ENCODE assay signal across 29 cellular contexts in the genomic region with DNA sequence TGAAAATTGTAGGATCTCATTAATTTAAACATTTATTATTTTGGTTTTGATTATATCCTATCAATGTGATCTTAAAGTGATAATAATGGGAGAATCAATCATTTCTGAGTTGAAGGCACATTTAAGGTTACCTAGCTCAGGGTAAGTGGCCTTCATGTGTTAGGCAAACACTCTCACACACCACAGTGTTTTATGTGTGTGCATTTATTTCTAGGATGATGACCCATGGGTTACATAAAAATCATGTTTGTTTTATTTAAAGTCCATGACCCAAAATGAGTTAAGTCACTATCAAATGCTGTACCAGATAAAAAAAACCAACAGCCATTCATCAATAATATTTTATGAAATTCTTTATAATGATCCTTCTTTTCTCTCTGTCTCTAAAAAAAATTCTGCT.
"Had no signal": no experiment of that assay in that cellular context is flagged by ENCODE, and none has a peak within 500 bp of the region (broad histone marks: within the 10 kb centered on the region; RNA-seq: fewer than 3 reads in every experiment).

No MANE protein-coding gene starts in this region.

- H3K9me3 Mint-ChIP-seq: activated CD4-positive, alpha-beta T cell treated with anti-CD3 and anti-CD28 coated beads, Interleukin-2, amount 10 ng/mL, durations not matched to agents 24 days and 14 days; activated naive CD4-positive, alpha-beta T cell treated with anti-CD3 and anti-CD28 coated beads, Interleukin-2, amount 10 ng/mL, durations not matched to agents 7 days and 5 days; activated naive CD8-positive, alpha-beta T cell treated with anti-CD3 and anti-CD28 coated beads for 36 hours; activated T-helper 17 cell treated with anti-CD3 and anti-CD28 coated beads, Interleukin-2, amount 50 U/mL, for 72 hours had no signal

- ATAC-seq: activated T-helper 17 cell treated with anti-CD3 and anti-CD28 coated beads, Interleukin-2, amount 50 U/mL, for 72 hours; Panc1; T-helper 17 cell had no signal

- H3K27ac ChIP-seq: breast epithelium, RWPE1 had no signal

- H3K4me1 ChIP-seq: breast epithelium had no signal

- H3K4me3 Mint-ChIP-seq: activated B cell treated with CpG ODN at 0.5 μM for 24 hours; activated CD4-positive, alpha-beta T cell treated with anti-CD3 and anti-CD28 coated beads, Interleukin-2, amount 10 ng/mL, durations not matched to agents 24 days and 14 days; activated naive CD4-positive, alpha-beta T cell treated with anti-CD3 and anti-CD28 coated beads, Interleukin-2, amount 10 ng/mL, durations not matched to agents 7 days and 5 days; activated naive CD8-positive, alpha-beta T cell treated with anti-CD3 and anti-CD28 coated beads for 36 hours; activated T-helper 17 cell treated with anti-CD3 and anti-CD28 coated beads, Interleukin-2, amount 50 U/mL, for 72 hours; IgD-negative memory B cell; T-helper 17 cell had no signal

- H3K36me3 Mint-ChIP-seq: activated naive CD4-positive, alpha-beta T cell treated with anti-CD3 and anti-CD28 coated beads, Interleukin-2, amount 10 ng/mL, durations not matched to agents 7 days and 5 days; activated naive CD8-positive, alpha-beta T cell treated with anti-CD3 and anti-CD28 coated beads for 36 hours; IgD-negative memory B cell had no signal

- H3K27me3 Mint-ChIP-seq: activated B cell treated with CpG ODN at 0.5 μM for 24 hours; activated CD4-positive, alpha-beta T cell treated with anti-CD3 and anti-CD28 coated beads, Interleukin-2, amount 10 ng/mL, durations not matched to agents 24 days and 14 days; activated naive CD4-positive, alpha-beta T cell treated with anti-CD3 and anti-CD28 coated beads, Interleukin-2, amount 10 ng/mL, durations not matched to agents 7 days and 5 days; activated naive CD8-positive, alpha-beta T cell treated with anti-CD3 and anti-CD28 coated beads for 36 hours; activated T-helper 17 cell treated with anti-CD3 and anti-CD28 coated beads, Interleukin-2, amount 50 U/mL, for 72 hours; IgD-negative memory B cell; T-helper 17 cell had no signal

- H3K27me3 ChIP-seq: breast epithelium had no signal

- H3K9me3 ChIP-seq: breast epithelium had no signal

- H3K27ac Mint-ChIP-seq: activated B cell treated with CpG ODN at 0.5 μM for 24 hours; activated CD4-positive, alpha-beta T cell treated with anti-CD3 and anti-CD28 coated beads, Interleukin-2, amount 10 ng/mL, durations not matched to agents 24 days and 14 days; activated naive CD4-positive, alpha-beta T cell treated with anti-CD3 and anti-CD28 coated beads, Interleukin-2, amount 10 ng/mL, durations not matched to agents 7 days and 5 days; activated naive CD8-positive, alpha-beta T cell treated with anti-CD3 and anti-CD28 coated beads for 36 hours; activated T-helper 17 cell treated with anti-CD3 and anti-CD28 coated beads, Interleukin-2, amount 50 U/mL, for 72 hours; IgD-negative memory B cell; T-helper 17 cell had no signal

- H3K4me3 ChIP-seq: breast epithelium had no signal

- H3K4me1 Mint-ChIP-seq: activated B cell treated with CpG ODN at 0.5 μM for 24 hours; activated CD4-positive, alpha-beta T cell treated with anti-CD3 and anti-CD28 coated beads, Interleukin-2, amount 10 ng/mL, durations not matched to agents 24 days and 14 days; activated naive CD4-positive, alpha-beta T cell treated with anti-CD3 and anti-CD28 coated beads, Interleukin-2, amount 10 ng/mL, durations not matched to agents 7 days and 5 days; activated naive CD8-positive, alpha-beta T cell treated with anti-CD3 and anti-CD28 coated beads for 36 hours; activated T-helper 17 cell treated with anti-CD3 and anti-CD28 coated beads, Interleukin-2, amount 50 U/mL, for 72 hours; IgD-negative memory B cell; T-helper 17 cell had no signal

- H3K36me3 ChIP-seq: breast epithelium had no signal

- DNase-seq: activated B cell treated with CpG ODN at 0.5 μM for 24 hours; activated CD4-positive, alpha-beta T cell treated with anti-CD3 and anti-CD28 coated beads for 1 hour; activated CD4-positive, alpha-beta T cell treated with anti-CD3 and anti-CD28 coated beads, Interleukin-2, amount 10 ng/mL, durations not matched to agents 24 days and 14 days; activated CD4-positive, alpha-beta T cell treated with anti-CD3 and anti-CD28 coated beads, Interleukin-2, amount 50 U/mL, for 48 hours; activated gamma-delta T cell; activated naive CD4-positive, alpha-beta T cell treated with anti-CD3 and anti-CD28 coated beads, Interleukin-2, amount 10 ng/mL, durations not matched to agents 7 days and 5 days; activated naive CD8-positive, alpha-beta T cell treated with anti-CD3 and anti-CD28 coated beads for 36 hours; activated T-cell treated with anti-CD3 and anti-CD28 coated beads for 4 hours; activated T-cell treated with anti-CD3 and anti-CD28 coated beads, Interleukin-2, amount 50 U/mL, for 48 hours; caudate nucleus; KG1; MM.1S; NCI-H1105; NCI-H1436; NCI-H1694 treated with DMSO at 0.1 percent for 48 hours; NCI-H2081 treated with DMSO at 0.1 percent for 48 hours; NCI-H446; NCI-H524; NCI-H748 treated with DMSO at 0.1 percent for 48 hours; NK-92 treated with Interleukin-12 subunit alpha and Interleukin-12 subunit beta, amount 100 ng/mL, for 24 hours; OCI-M1; Right ventricle myocardium superior; T-helper 17 cell; T-helper 9 cell had no signal
